Comparison of ENCODE assay signal across 21 cellular contexts in the genomic region with DNA sequence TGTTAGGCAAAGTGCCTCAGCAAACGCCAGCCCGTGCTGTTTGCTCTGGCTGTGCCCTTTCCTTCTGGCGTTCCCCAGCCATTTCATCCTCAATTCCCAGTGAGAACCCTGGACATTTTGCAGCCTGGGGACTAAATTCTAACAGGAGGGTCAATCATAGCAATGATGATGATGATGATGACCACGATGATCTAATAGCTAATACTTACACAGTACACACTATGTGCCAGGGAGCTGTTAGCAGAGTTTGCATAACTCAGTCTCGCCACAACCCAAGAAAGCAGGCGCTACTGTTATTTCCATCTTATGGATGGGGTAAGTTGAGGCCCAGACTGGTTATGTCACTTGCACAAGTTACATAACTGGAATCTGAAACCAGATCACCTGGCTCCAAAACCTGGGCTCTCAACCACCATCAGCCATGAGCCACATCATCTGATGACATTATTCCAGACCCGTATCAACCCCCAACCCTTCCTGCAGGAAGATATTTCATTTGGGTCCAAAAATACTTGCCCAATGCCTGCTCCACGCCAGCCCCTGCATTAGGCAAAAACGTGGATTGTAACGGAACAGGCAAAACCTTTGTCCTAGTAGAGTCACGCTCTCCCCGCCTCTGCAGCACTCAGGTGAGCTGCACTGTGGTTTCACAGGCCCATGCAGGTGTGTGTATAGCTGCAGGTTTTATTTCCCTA.
"Had no signal": no experiment of that assay in that cellular context is flagged by ENCODE, and none has a peak within 500 bp of the region (broad histone marks: within the 10 kb centered on the region; RNA-seq: fewer than 3 reads in every experiment).

No MANE protein-coding gene starts in this region.

- ATAC-seq: effector memory CD8-positive, alpha-beta T cell; gastroesophageal sphincter; naive thymus-derived CD4-positive, alpha-beta T cell; psoas muscle; right lobe of liver; stimulated activated naive B cell treated with anti-CD40 and anti-IgM and Interleukin-4, amounts not matched to agents 10 μg/mL and 1 μg/mL and 100 μg/mL, for 72 hours; stimulated activated naive CD8-positive, alpha-beta T cell treated with anti-CD3 and anti-CD28 coated beads, Interleukin-15, amount 100 ng/mL, for 72 hours had no signal

- DNase-seq: effector memory CD8-positive, alpha-beta T cell; esophagus squamous epithelium; foreskin fibroblast; glutamatergic neuron; immature natural killer cell; mesendoderm; naive thymus-derived CD4-positive, alpha-beta T cell; nephron progenitor cell; psoas muscle; retina; spleen; stimulated activated CD4-positive, alpha-beta T cell treated with anti-CD3 and anti-CD28 coated beads, Interleukin-15, amount 100 ng/mL, for 24 hours; stimulated activated CD4-positive, alpha-beta T cell treated with anti-CD3 and anti-CD28 coated beads, Interleukin-1b, Interleukin-23, amount 100 ng/mL, for 48 hours; stimulated activated CD4-positive, alpha-beta T cell treated with anti-CD3 and anti-CD28 coated beads, Interleukin-4, amount 100 ng/mL, for 24 hours; stimulated activated naive B cell treated with anti-CD40 and anti-IgM and Interleukin-4, amounts not matched to agents 10 μg/mL and 1 μg/mL and 100 μg/mL, for 72 hours; stimulated activated naive CD8-positive, alpha-beta T cell treated with anti-CD3 and anti-CD28 coated beads, Interleukin-15, amount 100 ng/mL, for 72 hours; substantia nigra; uterus had no signal

- FAIRE-seq: keratinocyte had no signal
